1 cellular context compared by ENCODE assay signal in the genomic region with DNA sequence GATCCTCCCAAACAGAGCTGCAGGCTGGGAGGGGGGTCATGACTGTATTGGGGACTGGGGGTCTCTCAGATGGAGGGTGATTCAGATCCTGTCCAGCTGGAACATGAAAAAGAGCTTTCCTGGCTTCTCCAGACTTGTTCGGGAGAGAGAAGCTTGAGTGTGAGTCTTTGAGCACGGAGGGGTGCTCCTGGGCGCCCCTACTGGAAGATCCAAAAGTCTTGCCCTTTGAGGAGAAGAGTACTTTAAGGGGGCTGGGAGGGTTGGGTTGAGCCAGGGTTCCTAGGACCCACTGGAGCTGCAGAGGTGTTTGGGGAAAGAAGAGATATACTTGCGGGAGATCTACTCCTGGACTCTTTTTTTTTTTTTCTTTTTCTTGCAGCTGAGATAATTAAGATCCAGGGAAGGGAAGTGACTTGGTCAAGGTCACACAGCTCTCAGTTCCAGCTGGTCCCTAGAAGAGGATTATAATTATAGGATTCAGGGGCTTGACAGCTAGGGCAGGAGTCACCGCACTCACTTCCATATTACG.
TF ChIP-seq lines count a peak whose summit lies in the region.

No MANE protein-coding gene starts in this region.

TF ChIP-seq in HCT116, 20 proteins besides CTCF, POLR2A, EP300 and RAD21 (continued from another document):
- TF ChIP-seq, protein P1, sequence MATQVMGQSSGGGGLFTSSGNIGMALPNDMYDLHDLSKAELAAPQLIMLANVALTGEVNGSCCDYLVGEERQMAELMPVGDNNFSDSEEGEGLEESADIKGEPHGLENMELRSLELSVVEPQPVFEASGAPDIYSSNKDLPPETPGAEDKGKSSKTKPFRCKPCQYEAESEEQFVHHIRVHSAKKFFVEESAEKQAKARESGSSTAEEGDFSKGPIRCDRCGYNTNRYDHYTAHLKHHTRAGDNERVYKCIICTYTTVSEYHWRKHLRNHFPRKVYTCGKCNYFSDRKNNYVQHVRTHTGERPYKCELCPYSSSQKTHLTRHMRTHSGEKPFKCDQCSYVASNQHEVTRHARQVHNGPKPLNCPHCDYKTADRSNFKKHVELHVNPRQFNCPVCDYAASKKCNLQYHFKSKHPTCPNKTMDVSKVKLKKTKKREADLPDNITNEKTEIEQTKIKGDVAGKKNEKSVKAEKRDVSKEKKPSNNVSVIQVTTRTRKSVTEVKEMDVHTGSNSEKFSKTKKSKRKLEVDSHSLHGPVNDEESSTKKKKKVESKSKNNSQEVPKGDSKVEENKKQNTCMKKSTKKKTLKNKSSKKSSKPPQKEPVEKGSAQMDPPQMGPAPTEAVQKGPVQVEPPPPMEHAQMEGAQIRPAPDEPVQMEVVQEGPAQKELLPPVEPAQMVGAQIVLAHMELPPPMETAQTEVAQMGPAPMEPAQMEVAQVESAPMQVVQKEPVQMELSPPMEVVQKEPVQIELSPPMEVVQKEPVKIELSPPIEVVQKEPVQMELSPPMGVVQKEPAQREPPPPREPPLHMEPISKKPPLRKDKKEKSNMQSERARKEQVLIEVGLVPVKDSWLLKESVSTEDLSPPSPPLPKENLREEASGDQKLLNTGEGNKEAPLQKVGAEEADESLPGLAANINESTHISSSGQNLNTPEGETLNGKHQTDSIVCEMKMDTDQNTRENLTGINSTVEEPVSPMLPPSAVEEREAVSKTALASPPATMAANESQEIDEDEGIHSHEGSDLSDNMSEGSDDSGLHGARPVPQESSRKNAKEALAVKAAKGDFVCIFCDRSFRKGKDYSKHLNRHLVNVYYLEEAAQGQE (IDR thresholded peaks at IDR 0.05; ENCODE audit: low read depth): no peak
- TF ChIP-seq EGR1 (IDR thresholded peaks at IDR 0.05; ENCODE audit: low read depth) (no peak), CBX3 (IDR thresholded peaks at IDR 0.05; ENCODE audit: low read depth) (no peak), POLR2AphosphoS5 (IDR thresholded peaks at IDR 0.05; ENCODE audit: low read depth, low read length) (no peak; the same call in 1 of the 2 replicates), TCF7L2 (IDR thresholded peaks at IDR 0.05; ENCODE audit: borderline replicate concordance, extremely low read depth, insufficient read depth, insufficient read length) (no peak)
- TF ChIP-seq, protein P2, sequence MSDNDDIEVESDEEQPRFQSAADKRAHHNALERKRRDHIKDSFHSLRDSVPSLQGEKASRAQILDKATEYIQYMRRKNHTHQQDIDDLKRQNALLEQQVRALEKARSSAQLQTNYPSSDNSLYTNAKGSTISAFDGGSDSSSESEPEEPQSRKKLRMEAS (IDR thresholded peaks at IDR 0.05): no peak
